ENCODE assay signal across 1 cellular context in genomic region chr4:1855334-1856070, GRCh38.
TF ChIP-seq lines count a peak whose summit lies in the region.

No MANE protein-coding gene starts in this region.

TF ChIP-seq in H1, 55 proteins besides CTCF, POLR2A, EP300 and RAD21 (continued from another document):
- TF ChIP-seq YY1 (IDR thresholded peaks at IDR 0.05; ENCODE audit: low read depth, low read length), result no peak
- no peak for TF ChIP-seq CEBPB (IDR thresholded peaks at IDR 0.05; ENCODE audit: low read depth, low read length)
- no peak for TF ChIP-seq SUZ12 (IDR thresholded peaks at IDR 0.05; ENCODE audit: low read length)
- TF ChIP-seq BACH1 (IDR thresholded peaks at IDR 0.05; ENCODE audit: low read length), result no peak
- no peak for TF ChIP-seq ATF2 (IDR thresholded peaks at IDR 0.05; ENCODE audit: low read length)
- TF ChIP-seq NRF1 (IDR thresholded peaks at IDR 0.05; ENCODE audit: low read depth, low read length), result no peak
- no peak for TF ChIP-seq CBX5 (IDR thresholded peaks at IDR 0.05; ENCODE audit: low read depth, low read length)
- 0 out of 2 replicates have a peak, but pooled peaks have one; percentile 7 for TF ChIP-seq GABPA (IDR thresholded peaks at IDR 0.05; ENCODE audit: borderline replicate concordance, insufficient read depth, low read length)
- no peak for TF ChIP-seq KDM5A (IDR thresholded peaks at IDR 0.05; ENCODE audit: low read length)
- no peak for TF ChIP-seq SIX5 (IDR thresholded peaks at IDR 0.05; ENCODE audit: low read depth, low read length)
- TF ChIP-seq HDAC6 (IDR thresholded peaks at IDR 0.05; ENCODE audit: low read depth, low read length), result no peak
- peak; percentile 70 for TF ChIP-seq KDM4A (IDR thresholded peaks at IDR 0.05; ENCODE audit: low read depth, low read length, severe bottlenecking)
- TF ChIP-seq RXRA (IDR thresholded peaks at IDR 0.05; ENCODE audit: insufficient read depth, low read depth, low read length), result no peak
- TF ChIP-seq, protein P1, sequence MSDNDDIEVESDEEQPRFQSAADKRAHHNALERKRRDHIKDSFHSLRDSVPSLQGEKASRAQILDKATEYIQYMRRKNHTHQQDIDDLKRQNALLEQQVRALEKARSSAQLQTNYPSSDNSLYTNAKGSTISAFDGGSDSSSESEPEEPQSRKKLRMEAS (IDR thresholded peaks at IDR 0.05), result no peak
- TF ChIP-seq JUND (IDR thresholded peaks at IDR 0.05; ENCODE audit: low read length), result no peak
- TF ChIP-seq SP4 (IDR thresholded peaks at IDR 0.05; ENCODE audit: low read length), result no peak
- no peak for TF ChIP-seq SP2 (IDR thresholded peaks at IDR 0.05; ENCODE audit: low read length)
- no peak for TF ChIP-seq RNF2 (IDR thresholded peaks at IDR 0.05; ENCODE audit: borderline replicate concordance, low read depth, low read length, missing control alignments, poor library complexity, severe bottlenecking)
- TF ChIP-seq BRCA1 (IDR thresholded peaks at IDR 0.05; ENCODE audit: low read depth, low read length), result no peak
- TF ChIP-seq JUN (IDR thresholded peaks at IDR 0.05; ENCODE audit: low read depth, low read length), result no peak
- TF ChIP-seq TEAD4 (IDR thresholded peaks at IDR 0.05; ENCODE audit: low read depth, low read length), result no peak
- no peak for TF ChIP-seq TBP (IDR thresholded peaks at IDR 0.05; ENCODE audit: low read depth, low read length)
- TF ChIP-seq EZH2 (IDR thresholded peaks at IDR 0.05; ENCODE audit: low read depth, low read length, severe bottlenecking), result no peak
- no peak for TF ChIP-seq KDM1A (IDR thresholded peaks at IDR 0.05; ENCODE audit: borderline replicate concordance, low read length)
- TF ChIP-seq FOSL1 (IDR thresholded peaks at IDR 0.05; ENCODE audit: insufficient read depth, low read depth, low read length), result no peak
- TF ChIP-seq, protein P2, sequence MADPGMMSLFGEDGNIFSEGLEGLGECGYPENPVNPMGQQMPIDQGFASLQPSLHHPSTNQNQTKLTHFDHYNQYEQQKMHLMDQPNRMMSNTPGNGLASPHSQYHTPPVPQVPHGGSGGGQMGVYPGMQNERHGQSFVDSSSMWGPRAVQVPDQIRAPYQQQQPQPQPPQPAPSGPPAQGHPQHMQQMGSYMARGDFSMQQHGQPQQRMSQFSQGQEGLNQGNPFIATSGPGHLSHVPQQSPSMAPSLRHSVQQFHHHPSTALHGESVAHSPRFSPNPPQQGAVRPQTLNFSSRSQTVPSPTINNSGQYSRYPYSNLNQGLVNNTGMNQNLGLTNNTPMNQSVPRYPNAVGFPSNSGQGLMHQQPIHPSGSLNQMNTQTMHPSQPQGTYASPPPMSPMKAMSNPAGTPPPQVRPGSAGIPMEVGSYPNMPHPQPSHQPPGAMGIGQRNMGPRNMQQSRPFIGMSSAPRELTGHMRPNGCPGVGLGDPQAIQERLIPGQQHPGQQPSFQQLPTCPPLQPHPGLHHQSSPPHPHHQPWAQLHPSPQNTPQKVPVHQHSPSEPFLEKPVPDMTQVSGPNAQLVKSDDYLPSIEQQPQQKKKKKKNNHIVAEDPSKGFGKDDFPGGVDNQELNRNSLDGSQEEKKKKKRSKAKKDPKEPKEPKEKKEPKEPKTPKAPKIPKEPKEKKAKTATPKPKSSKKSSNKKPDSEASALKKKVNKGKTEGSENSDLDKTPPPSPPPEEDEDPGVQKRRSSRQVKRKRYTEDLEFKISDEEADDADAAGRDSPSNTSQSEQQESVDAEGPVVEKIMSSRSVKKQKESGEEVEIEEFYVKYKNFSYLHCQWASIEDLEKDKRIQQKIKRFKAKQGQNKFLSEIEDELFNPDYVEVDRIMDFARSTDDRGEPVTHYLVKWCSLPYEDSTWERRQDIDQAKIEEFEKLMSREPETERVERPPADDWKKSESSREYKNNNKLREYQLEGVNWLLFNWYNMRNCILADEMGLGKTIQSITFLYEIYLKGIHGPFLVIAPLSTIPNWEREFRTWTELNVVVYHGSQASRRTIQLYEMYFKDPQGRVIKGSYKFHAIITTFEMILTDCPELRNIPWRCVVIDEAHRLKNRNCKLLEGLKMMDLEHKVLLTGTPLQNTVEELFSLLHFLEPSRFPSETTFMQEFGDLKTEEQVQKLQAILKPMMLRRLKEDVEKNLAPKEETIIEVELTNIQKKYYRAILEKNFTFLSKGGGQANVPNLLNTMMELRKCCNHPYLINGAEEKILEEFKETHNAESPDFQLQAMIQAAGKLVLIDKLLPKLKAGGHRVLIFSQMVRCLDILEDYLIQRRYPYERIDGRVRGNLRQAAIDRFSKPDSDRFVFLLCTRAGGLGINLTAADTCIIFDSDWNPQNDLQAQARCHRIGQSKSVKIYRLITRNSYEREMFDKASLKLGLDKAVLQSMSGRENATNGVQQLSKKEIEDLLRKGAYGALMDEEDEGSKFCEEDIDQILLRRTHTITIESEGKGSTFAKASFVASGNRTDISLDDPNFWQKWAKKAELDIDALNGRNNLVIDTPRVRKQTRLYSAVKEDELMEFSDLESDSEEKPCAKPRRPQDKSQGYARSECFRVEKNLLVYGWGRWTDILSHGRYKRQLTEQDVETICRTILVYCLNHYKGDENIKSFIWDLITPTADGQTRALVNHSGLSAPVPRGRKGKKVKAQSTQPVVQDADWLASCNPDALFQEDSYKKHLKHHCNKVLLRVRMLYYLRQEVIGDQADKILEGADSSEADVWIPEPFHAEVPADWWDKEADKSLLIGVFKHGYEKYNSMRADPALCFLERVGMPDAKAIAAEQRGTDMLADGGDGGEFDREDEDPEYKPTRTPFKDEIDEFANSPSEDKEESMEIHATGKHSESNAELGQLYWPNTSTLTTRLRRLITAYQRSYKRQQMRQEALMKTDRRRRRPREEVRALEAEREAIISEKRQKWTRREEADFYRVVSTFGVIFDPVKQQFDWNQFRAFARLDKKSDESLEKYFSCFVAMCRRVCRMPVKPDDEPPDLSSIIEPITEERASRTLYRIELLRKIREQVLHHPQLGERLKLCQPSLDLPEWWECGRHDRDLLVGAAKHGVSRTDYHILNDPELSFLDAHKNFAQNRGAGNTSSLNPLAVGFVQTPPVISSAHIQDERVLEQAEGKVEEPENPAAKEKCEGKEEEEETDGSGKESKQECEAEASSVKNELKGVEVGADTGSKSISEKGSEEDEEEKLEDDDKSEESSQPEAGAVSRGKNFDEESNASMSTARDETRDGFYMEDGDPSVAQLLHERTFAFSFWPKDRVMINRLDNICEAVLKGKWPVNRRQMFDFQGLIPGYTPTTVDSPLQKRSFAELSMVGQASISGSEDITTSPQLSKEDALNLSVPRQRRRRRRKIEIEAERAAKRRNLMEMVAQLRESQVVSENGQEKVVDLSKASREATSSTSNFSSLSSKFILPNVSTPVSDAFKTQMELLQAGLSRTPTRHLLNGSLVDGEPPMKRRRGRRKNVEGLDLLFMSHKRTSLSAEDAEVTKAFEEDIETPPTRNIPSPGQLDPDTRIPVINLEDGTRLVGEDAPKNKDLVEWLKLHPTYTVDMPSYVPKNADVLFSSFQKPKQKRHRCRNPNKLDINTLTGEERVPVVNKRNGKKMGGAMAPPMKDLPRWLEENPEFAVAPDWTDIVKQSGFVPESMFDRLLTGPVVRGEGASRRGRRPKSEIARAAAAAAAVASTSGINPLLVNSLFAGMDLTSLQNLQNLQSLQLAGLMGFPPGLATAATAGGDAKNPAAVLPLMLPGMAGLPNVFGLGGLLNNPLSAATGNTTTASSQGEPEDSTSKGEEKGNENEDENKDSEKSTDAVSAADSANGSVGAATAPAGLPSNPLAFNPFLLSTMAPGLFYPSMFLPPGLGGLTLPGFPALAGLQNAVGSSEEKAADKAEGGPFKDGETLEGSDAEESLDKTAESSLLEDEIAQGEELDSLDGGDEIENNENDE (IDR thresholded peaks at IDR 0.05; ENCODE audit: insufficient replicate concordance, low read length), result no peak
- TF ChIP-seq GTF2F1 (IDR thresholded peaks at IDR 0.05; ENCODE audit: borderline replicate concordance, low read depth, low read length), result no peak
- peak; percentile 62 for TF ChIP-seq PHF8 (conservative IDR thresholded peaks at IDR 0.05; ENCODE audit: low read depth, low read length)
- no peak for TF ChIP-seq CTBP2 (IDR thresholded peaks at IDR 0.05; ENCODE audit: borderline replicate concordance, insufficient read depth, insufficient read length, low read length)
- no peak for TF ChIP-seq POLR2AphosphoS5 (IDR thresholded peaks at IDR 0.05; ENCODE audit: low read depth, low read length)
- TF ChIP-seq, protein P3, sequence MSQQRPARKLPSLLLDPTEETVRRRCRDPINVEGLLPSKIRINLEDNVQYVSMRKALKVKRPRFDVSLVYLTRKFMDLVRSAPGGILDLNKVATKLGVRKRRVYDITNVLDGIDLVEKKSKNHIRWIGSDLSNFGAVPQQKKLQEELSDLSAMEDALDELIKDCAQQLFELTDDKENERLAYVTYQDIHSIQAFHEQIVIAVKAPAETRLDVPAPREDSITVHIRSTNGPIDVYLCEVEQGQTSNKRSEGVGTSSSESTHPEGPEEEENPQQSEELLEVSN (IDR thresholded peaks at IDR 0.05), result 0 out of 2 replicates have a peak, but pooled peaks have one; percentile 16
- TF ChIP-seq SIN3A (conservative IDR thresholded peaks at IDR 0.05 in 1 of 2, IDR thresholded peaks at IDR 0.05 in 1 of 2; ENCODE audit: low read depth in 1 of 2, low read length in 2 of 2), result no peak
- TF ChIP-seq ZNF274 (IDR thresholded peaks at IDR 0.05; ENCODE audit: borderline replicate concordance, extremely low read depth, low read length), result no peak
- TF ChIP-seq HDAC2 (IDR thresholded peaks at IDR 0.05; ENCODE audit: borderline replicate concordance in 1 of 2, low read depth in 2 of 2, low read length in 2 of 2), result 0 out of 4 replicates have a peak, but pooled peaks of 1 of the 2 experiments have one; percentile 30
- no peak for TF ChIP-seq SAP30 (IDR thresholded peaks at IDR 0.05; ENCODE audit: insufficient read depth, insufficient replicate concordance, low read length)
- no peak for TF ChIP-seq POU5F1 (IDR thresholded peaks at IDR 0.05; ENCODE audit: low read depth, low read length)
- TF ChIP-seq SRF (IDR thresholded peaks at IDR 0.05; ENCODE audit: low read depth, low read length), result no peak
- TF ChIP-seq ATF3 (IDR thresholded peaks at IDR 0.05; ENCODE audit: insufficient read depth, low read depth, low read length), result no peak
- TF ChIP-seq USF2 (IDR thresholded peaks at IDR 0.05; ENCODE audit: low read length), result no peak
- no peak for TF ChIP-seq BCL11A (IDR thresholded peaks at IDR 0.05; ENCODE audit: low read depth in 2 of 2, low read length in 2 of 2)
